ENCODE assay signal across 35 cellular contexts in the genomic region with DNA sequence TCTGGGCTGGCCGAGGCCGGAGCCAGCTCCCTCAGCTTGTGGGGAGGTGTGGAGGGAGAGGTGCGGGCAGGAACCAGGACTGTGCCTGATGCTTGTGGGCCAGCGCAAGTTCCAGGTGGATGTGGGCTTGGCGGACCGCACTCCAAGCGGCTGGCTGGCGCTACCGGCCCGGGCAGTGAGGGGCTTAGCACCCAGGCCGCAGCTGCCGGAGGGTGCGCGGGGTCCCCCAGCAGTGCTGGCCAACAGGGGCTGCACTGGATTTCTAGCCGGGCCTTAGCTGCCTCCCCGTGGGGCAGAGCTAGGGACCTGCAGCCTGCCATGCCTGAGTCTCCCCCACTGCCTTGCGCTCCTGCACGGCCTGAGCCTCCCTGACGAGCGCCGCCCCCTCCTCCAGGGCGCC.
"Had no signal": no experiment of that assay in that cellular context is flagged by ENCODE, and none has a peak within 500 bp of the region (broad histone marks: within the 10 kb centered on the region; RNA-seq: fewer than 3 reads in every experiment).

No MANE protein-coding gene starts in this region.

- H3K9ac ChIP-seq: KMS-11 had no signal

- H3K9me3 ChIP-seq: MG63 had no signal

- H3K4me3 ChIP-seq: MG63 had no signal

- H3K4me2 ChIP-seq: KMS-11 had no signal

- H3K27ac ChIP-seq: KMS-11 had no signal

- DNase-seq: Karpas-422, Kasumi-1, KG1, MG63, MM.1S, MV-4-11, NCI-H1048, NCI-H1092, NCI-H1092 treated with DMSO at 0.1 percent for 48 hours, NCI-H1105, NCI-H1105 treated with DMSO at 0.1 percent for 48 hours, NCI-H1417, NCI-H1417 treated with DMSO at 0.1 percent for 48 hours, NCI-H1436, NCI-H1436 treated with DMSO at 0.1 percent for 48 hours, NCI-H146, NCI-H1694, NCI-H1694 treated with DMSO at 0.1 percent for 48 hours, NCI-H187, NCI-H187 treated with DMSO at 0.1 percent for 48 hours, NCI-H1930, NCI-H2029, NCI-H2029 treated with DMSO at 0.1 percent for 48 hours, NCI-H2081, NCI-H2081 treated with DMSO at 0.1 percent for 48 hours, NCI-H2107, NCI-H2171, NCI-H2171 treated with DMSO at 0.1 percent for 48 hours, NCI-H2227 treated with DMSO at 0.1 percent for 48 hours, NCI-H226, NCI-H345, NCI-H446, NCI-H446 treated with DMSO at 0.1 percent for 48 hours, NCI-H510A had no signal

- H3K36me3 ChIP-seq: MG63 had no signal
